Comparison of ENCODE assay signal across 12 cellular contexts in genomic region chr3:46361408-46362283, GRCh38. TPM values are rescaled to one million over a fixed set of nuclear protein-coding genes. Genes with fewer than 3 reads are reported as not detected.
DNase-seq lines count a peak whose midpoint lies in the region; ATAC-seq and TF ChIP-seq lines count a peak whose summit lies in the region.
"Had no signal": no experiment of that assay in that cellular context is flagged by ENCODE, and none has a peak within 500 bp of the region (broad histone marks: within the 10 kb centered on the region; RNA-seq: fewer than 3 reads in every experiment).

No MANE protein-coding gene starts in this region.

- no peak overlapping the region for H3K27ac ChIP-seq in colonic mucosa
- H3K27ac ChIP-seq: SJSA1 had no signal

- ATAC-seq in left lobe of liver, result peak; percentile 55

- H3K27me3 ChIP-seq in colonic mucosa, result no peaks in the 10 kb centered on the region
- H3K27me3 ChIP-seq: SJSA1 had no signal

- H3K36me3 ChIP-seq in colonic mucosa, result no peaks in the 10 kb centered on the region
- H3K36me3 ChIP-seq: SJSA1 had no signal

- DNase-seq in AG08395 (ENCODE audit: low spot score), result peak; percentile 67
- DNase-seq in H4 (ENCODE audit: low spot score), result peak; percentile 77
- peak; percentile 77 for DNase-seq in SKM-1 (lab: John Stamatoyannopoulos, UW; ENCODE audit: unreplicated experiment)
- no peak for DNase-seq in left lobe of liver (ENCODE audit: low spot score)
- no peak for DNase-seq in colonic mucosa
- no peak for DNase-seq in stimulated activated CD4-positive, alpha-beta T cell treated with anti-CD3 and anti-CD28 coated beads, Interleukin-2, amount 100 ng/mL, for 48 hours
- no peak for DNase-seq in activated gamma-delta T cell (lab: John Stamatoyannopoulos, UW)
- no peak for DNase-seq in occipital lobe (lab: John Stamatoyannopoulos, UW)
- DNase-seq: activated T-cell treated with anti-CD3 and anti-CD28 coated beads, Interleukin-2, amount 50 U/mL, for 72 hours; COR-L47; stimulated activated naive CD4-positive, alpha-beta T cell had no signal

- intact Hi-C loops in colonic mucosa (cut with DNase I), result no loop called here

- H3K9me3 ChIP-seq in colonic mucosa, result no peaks in the 10 kb centered on the region
- H3K9me3 ChIP-seq: SJSA1 had no signal

- no peaks in the 10 kb centered on the region for H3K4me1 ChIP-seq in colonic mucosa

- H3K9ac ChIP-seq in colonic mucosa (ENCODE audit: low read depth in 2 of 2, low read length in 2 of 2), result no peak overlapping the region

- H3K4me3 ChIP-seq in colonic mucosa, result no peak overlapping the region
- H3K4me3 ChIP-seq: SJSA1 had no signal

- no peak for TF ChIP-seq CTCF in colonic mucosa (IDR thresholded peaks at IDR 0.05)

RNA-seq across cellular contexts. Expression of gene CCR2, which starts 7.7 kb away (rescaled TPM):
- total RNA-seq in H4 (2014; rRNA removed; shearing (Covaris generic)), result not detected in 2 replicates
- 0.33 TPM for total RNA-seq in left lobe of liver
- 1 to 10 TPM; 1.5 to 3.0 TPM for total RNA-seq in colonic mucosa
- 0.31 TPM for total RNA-seq in occipital lobe
- total RNA-seq: SJSA1 had no signal

RNA-seq across cellular contexts. Expression of gene CCR5, which starts 9.1 kb away (rescaled TPM):
- not detected in 2 replicates for total RNA-seq in H4 (2014; rRNA removed; shearing (Covaris generic))
- total RNA-seq in left lobe of liver, result 0.08 TPM
- total RNA-seq in colonic mucosa, result 1 to 10 TPM in 1 of 2 donors, under 1 TPM in 1; 0.57 to 1.9 TPM
- 0.16 TPM for total RNA-seq in occipital lobe
- total RNA-seq: SJSA1 had no signal

RNA-seq across cellular contexts. Expression of gene CCRL2, which starts 45.4 kb away (rescaled TPM):
- 0.46 and 6.6 TPM in 2 replicates for total RNA-seq in H4 (2014; rRNA removed; shearing (Covaris generic))
- 0.55 TPM for total RNA-seq in left lobe of liver
- total RNA-seq in colonic mucosa, result 10 to 100 TPM; 10.9 to 17.6 TPM
- total RNA-seq in occipital lobe, result 1.1 TPM

Comparison
In these comparisons a context has a peak if more than half of its experiments do, and no peak if none do; other contexts are left out.
1. DNase-seq: peak in AG08395 (single experiment), H4 (single experiment) and SKM-1 (single experiment); none in left lobe of liver (single experiment), colonic mucosa (single experiment), stimulated activated CD4-positive, alpha-beta T cell treated with anti-CD3 and anti-CD28 coated beads, Interleukin-2, amount 100 ng/mL, for 48 hours (0 of 2), activated gamma-delta T cell (single experiment) and occipital lobe (single experiment).